Comparison of ENCODE assay signal across 27 cellular contexts in the genomic region with DNA sequence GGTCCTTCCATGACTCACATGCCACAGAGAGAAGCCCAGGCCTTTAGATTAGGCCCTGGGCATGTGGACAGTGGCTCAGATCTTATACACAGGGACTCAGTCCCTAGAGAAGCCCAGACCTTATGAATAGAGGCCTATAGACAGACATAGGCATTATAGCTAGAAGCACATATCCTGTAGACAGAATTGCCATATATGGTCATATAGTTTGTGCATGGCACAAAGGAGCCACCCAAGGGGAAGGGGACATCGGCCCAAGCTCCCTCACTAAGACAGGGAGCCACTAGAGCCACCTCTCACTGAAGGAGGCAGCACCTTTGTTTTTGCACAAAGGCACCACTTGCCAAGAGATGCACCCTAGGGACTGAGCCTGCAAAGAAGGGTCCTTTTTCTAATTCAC. TPM values are rescaled to one million over a fixed set of nuclear protein-coding genes. Genes with fewer than 3 reads are reported as not detected.
"Had no signal": no experiment of that assay in that cellular context is flagged by ENCODE, and none has a peak within 500 bp of the region (broad histone marks: within the 10 kb centered on the region; RNA-seq: fewer than 3 reads in every experiment).

No MANE protein-coding gene starts in this region.

- H3K4me3 ChIP-seq: dorsolateral prefrontal cortex, lower lobe of right lung, skin epidermis, transverse colon, uterus had no signal

- H3K36me3 Mint-ChIP-seq: natural killer cell, WTC11 had no signal

- H3K36me3 ChIP-seq: lower lobe of right lung, transverse colon, uterus had no signal

- H3K9me3 Mint-ChIP-seq: activated naive CD8-positive, alpha-beta T cell treated with anti-CD3 and anti-CD28 coated beads, Interleukin-2, amount 10 ng/mL, durations not matched to agents 7 days and 5 days; activated T-cell treated with anti-CD3 and anti-CD28 coated beads, Interleukin-2, amount 50 U/mL, for 24 hours; activated T-helper 2 cell treated with anti-CD3 and anti-CD28 coated beads, Interferon-gamma antibody, Interleukin-2, Interleukin-4, amounts not matched to agents 10 μg/mL and 5 μg/mL and 100 μg/mL, durations not matched to agents 14 hours and 24 hours and 36 hours; endodermal cell; natural killer cell; stimulated activated naive CD8-positive, alpha-beta T cell treated with anti-CD3 and anti-CD28 coated beads, Interleukin-15, Interleukin-2, amounts not matched to agents 100 ng/mL and 50 ng/mL, for 24 hours; T-helper 2 cell treated with Interferon-gamma antibody and Interleukin-4, amounts not matched to agents 5 μg/mL and 100 μg/mL, for 36 hours; WTC11 had no signal

- H3K27ac Mint-ChIP-seq: activated CD8-positive, alpha-beta T cell treated with anti-CD3 and anti-CD28 coated beads, Interleukin-2, amount 10 ng/mL, durations not matched to agents 7 days and 5 days; activated naive CD8-positive, alpha-beta T cell treated with anti-CD3 and anti-CD28 coated beads, Interleukin-2, amount 10 ng/mL, durations not matched to agents 7 days and 5 days; activated T-cell treated with anti-CD3 and anti-CD28 coated beads, Interleukin-2, amount 50 U/mL, for 24 hours; activated T-helper 2 cell treated with anti-CD3 and anti-CD28 coated beads, Interferon-gamma antibody, Interleukin-2, Interleukin-4, amounts not matched to agents 10 μg/mL and 5 μg/mL and 100 μg/mL, durations not matched to agents 14 hours and 24 hours and 36 hours; endodermal cell; natural killer cell; stimulated activated naive CD8-positive, alpha-beta T cell treated with anti-CD3 and anti-CD28 coated beads, Interleukin-15, Interleukin-2, amounts not matched to agents 100 ng/mL and 50 ng/mL, for 24 hours; T-helper 2 cell treated with Interferon-gamma antibody and Interleukin-4, amounts not matched to agents 5 μg/mL and 100 μg/mL, for 36 hours; WTC11 had no signal

- H3K4me3 Mint-ChIP-seq: activated CD8-positive, alpha-beta T cell treated with anti-CD3 and anti-CD28 coated beads, Interleukin-2, amount 10 ng/mL, durations not matched to agents 7 days and 5 days; activated naive CD8-positive, alpha-beta T cell treated with anti-CD3 and anti-CD28 coated beads, Interleukin-2, amount 10 ng/mL, durations not matched to agents 7 days and 5 days; activated T-cell treated with anti-CD3 and anti-CD28 coated beads, Interleukin-2, amount 50 U/mL, for 24 hours; endodermal cell; natural killer cell; stimulated activated naive CD8-positive, alpha-beta T cell treated with anti-CD3 and anti-CD28 coated beads, Interleukin-15, Interleukin-2, amounts not matched to agents 100 ng/mL and 50 ng/mL, for 24 hours; T-helper 2 cell treated with Interferon-gamma antibody and Interleukin-4, amounts not matched to agents 5 μg/mL and 100 μg/mL, for 36 hours; WTC11 had no signal

- H3K27ac ChIP-seq: dorsolateral prefrontal cortex, epithelial cell of prostate, lower lobe of right lung, transverse colon, uterus had no signal

- ATAC-seq: activated CD8-positive, alpha-beta T cell treated with anti-CD3 and anti-CD28 coated beads, Interleukin-2, amount 10 ng/mL, durations not matched to agents 7 days and 5 days; lower lobe of right lung; natural killer cell; WTC11 had no signal

- H3K9me3 ChIP-seq: lower lobe of right lung, transverse colon, uterus had no signal

- DNase-seq: activated CD4-positive, alpha-beta T cell treated with anti-CD3 and anti-CD28 coated beads for 48 hours; activated CD8-positive, alpha-beta T cell treated with anti-CD3 and anti-CD28 coated beads, Interleukin-2, amount 10 ng/mL, durations not matched to agents 7 days and 5 days; activated naive CD4-positive, alpha-beta T cell treated with Interleukin-2 at 50 U/mL for 16 hours; activated naive CD8-positive, alpha-beta T cell treated with anti-CD3 and anti-CD28 coated beads, Interleukin-2, amount 10 ng/mL, durations not matched to agents 7 days and 5 days; activated T-cell treated with anti-CD3 and anti-CD28 coated beads, Interleukin-2, amount 50 U/mL, for 24 hours; amygdala; caudate nucleus; dorsolateral prefrontal cortex; endodermal cell; foreskin fibroblast; hippocampal formation; islet precursor cell; lower lobe of right lung; natural killer cell; stimulated activated CD4-positive, alpha-beta T cell treated with anti-CD3 and anti-CD28 coated beads, Interleukin-15, amount 100 ng/mL, for 24 hours; stimulated activated CD4-positive, alpha-beta T cell treated with anti-CD3 and anti-CD28 coated beads, Interleukin-2, amount 100 ng/mL, for 48 hours; transverse colon; uterus had no signal

RNA-seq across cellular contexts. Expression of a gene that starts 42.7 kb away (rescaled TPM):
- total RNA-seq: activated CD8-positive, alpha-beta T cell treated with anti-CD3 and anti-CD28 coated beads, Interleukin-2, amount 10 ng/mL, durations not matched to agents 7 days and 5 days; activated naive CD8-positive, alpha-beta T cell treated with anti-CD3 and anti-CD28 coated beads, Interleukin-2, amount 10 ng/mL, durations not matched to agents 7 days and 5 days; endodermal cell; lower lobe of right lung; mesenteric fat pad; omental fat pad; progenitor cell of endocrine pancreas had no signal
